ENCODE assay signal across 27 cellular contexts in the genomic region with DNA sequence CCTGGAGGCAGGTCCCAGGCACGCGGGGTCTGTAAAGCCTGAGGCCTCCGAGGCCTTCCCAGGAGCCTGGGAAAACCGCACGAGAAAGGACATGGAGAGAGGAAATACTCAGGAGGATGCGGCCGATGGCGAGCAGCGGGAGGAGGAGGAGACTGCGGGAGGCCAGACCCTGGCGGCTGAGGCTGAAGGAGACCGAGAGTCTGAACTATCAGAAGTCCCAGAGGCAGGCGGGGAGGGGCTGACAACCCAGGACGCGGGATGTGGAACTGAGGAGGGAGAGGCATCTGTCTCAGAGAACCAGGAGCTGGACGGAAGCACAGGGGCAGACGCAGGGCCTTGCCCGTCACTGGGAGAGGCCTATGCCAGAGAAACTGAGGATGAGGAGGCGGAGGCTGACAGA. TPM values are rescaled to one million over a fixed set of nuclear protein-coding genes. Genes with fewer than 3 reads are reported as not detected.
DNase-seq lines count a peak whose midpoint lies in the region; ATAC-seq, FAIRE-seq and TF ChIP-seq lines count a peak whose summit lies in the region.
"Had no signal": no experiment of that assay in that cellular context is flagged by ENCODE, and none has a peak within 500 bp of the region (broad histone marks: within the 10 kb centered on the region; RNA-seq: fewer than 3 reads in every experiment).

No MANE protein-coding gene starts in this region.

- H3K27me3 Mint-ChIP-seq in activated CD4-positive, alpha-beta T cell treated with anti-CD3 and anti-CD28 coated beads, Interleukin-2, amount 10 ng/mL, durations not matched to agents 24 days and 14 days, result no peaks in the 10 kb centered on the region
- H3K27me3 Mint-ChIP-seq in neural progenitor cell (ENCODE audit: insufficient read depth, low read depth), result peaks cover 19% of the 10 kb centered on the region
- H3K27me3 Mint-ChIP-seq: IgD-negative memory B cell had no signal

- H3K4me1 Mint-ChIP-seq in activated CD4-positive, alpha-beta T cell treated with anti-CD3 and anti-CD28 coated beads, Interleukin-2, amount 10 ng/mL, durations not matched to agents 24 days and 14 days, result peaks cover 53% of the 10 kb centered on the region
- H3K4me1 Mint-ChIP-seq in neural progenitor cell, result peaks cover 5% of the 10 kb centered on the region

- no peak for DNase-seq in activated CD4-positive, alpha-beta T cell treated with anti-CD3 and anti-CD28 coated beads, Interleukin-2, amount 10 ng/mL, durations not matched to agents 24 days and 14 days
- DNase-seq in activated CD4-positive, alpha-beta T cell treated with anti-CD3 and anti-CD28 coated beads for 4 hours, result no peak
- peak; percentile 39 for DNase-seq in ELF-1 (ENCODE audit: low read depth, low spot score)
- no peak for DNase-seq in K562 (ENCODE audit: extremely low read depth in 1 of 4, low spot score in 3 of 4)
- no peak for DNase-seq in neural progenitor cell (ENCODE audit: low spot score)
- DNase-seq in stomach, result no peak
- DNase-seq: activated CD4-positive, CD25-positive, alpha-beta regulatory T cell; activated CD8-positive, alpha-beta memory T cell treated with anti-CD3 and anti-CD28 coated beads, Interleukin-2, amount 50 U/mL, for 48 hours; activated naive CD4-positive, alpha-beta T cell treated with Interleukin-2 at 50 U/mL for 16 hours; DMS53; head of caudate nucleus; lower lobe of right lung; NCI-H1694 treated with DMSO at 0.1 percent for 48 hours; NCI-H2227 treated with DMSO at 0.1 percent for 48 hours; PC-9; stimulated activated CD4-positive, alpha-beta T cell treated with anti-CD3 and anti-CD28 coated beads, Interleukin-4, amount 100 ng/mL, for 1 hour; substantia nigra had no signal

- no TSS peak for BruUV-seq in K562 (replicated peaks; lab: Mats Ljungman, UMichigan)

- H3K27ac Mint-ChIP-seq in activated CD4-positive, alpha-beta T cell treated with anti-CD3 and anti-CD28 coated beads, Interleukin-2, amount 10 ng/mL, durations not matched to agents 24 days and 14 days, result peak overlapping the region; percentile 98
- peak overlapping the region; percentile 13 for H3K27ac Mint-ChIP-seq in neural progenitor cell

- no peak for ATAC-seq in K562
- ATAC-seq in HG03342 (IDR thresholded peaks at IDR 0.05; ENCODE audit: unreplicated experiment), result no peak
- ATAC-seq in HG03442 (IDR thresholded peaks at IDR 0.05; ENCODE audit: unreplicated experiment), result no peak
- ATAC-seq: lower lobe of right lung had no signal

- no peaks in the 10 kb centered on the region; the same call in 2 of the 3 replicates for H3K79me2 ChIP-seq in K562 (ENCODE audit: control insufficient read depth, insufficient read depth, low read length)
- H3K79me2 ChIP-seq in neural progenitor cell (ENCODE audit: low read depth), result no peaks in the 10 kb centered on the region

- no peak for TF ChIP-seq POLR2A in K562 (conservative IDR thresholded peaks at IDR 0.05)
- TF ChIP-seq POLR2A in stomach (IDR thresholded peaks at IDR 0.05), result no peak

- H3K4me2 ChIP-seq in K562 (ENCODE audit: insufficient read depth, low read length) (no peak overlapping the region), neural progenitor cell (no peak overlapping the region)
- H3K4me2 ChIP-seq: PC-9 had no signal

- WGBS in K562 (ENCODE audit: insufficient coverage, low coverage, missing lambda C conversion rate), result 61% methylated on average over 18 of the region's 19 CpGs
- WGBS in stomach, 5 donors, result 75 to 84% (median 84%) methylated on average over 19 of the region's 19 CpGs

- no peak for TF ChIP-seq EP300 in K562 (IDR thresholded peaks at IDR 0.05; ENCODE audit: low read length)
- TF ChIP-seq EP300 in stomach (IDR thresholded peaks at IDR 0.05), result no peak

- FAIRE-seq in K562 (lab: Jason Lieb, UNC), result no peak
- FAIRE-seq: colon, GM12891 had no signal

- H3K4me1 ChIP-seq in K562 (replicated peaks in 1 of 2; ENCODE audit: control insufficient read depth in 2 of 2, insufficient read depth in 2 of 2, low read length in 2 of 2) (peaks cover 13 to 52% of the 10 kb centered on the region in 2 experiments), neural progenitor cell (no peaks in the 10 kb centered on the region), stomach (peaks cover 0 to 28% (median 7%) of the 10 kb centered on the region in 4 donors)
- H3K4me1 ChIP-seq: vagina had no signal

- no peaks in the 10 kb centered on the region for H4K20me1 ChIP-seq in K562 (replicated peaks; ENCODE audit: control insufficient read depth, insufficient read depth, low read length)
- H4K20me1 ChIP-seq in neural progenitor cell (ENCODE audit: low read depth), result no peaks in the 10 kb centered on the region

- H3K36me3 ChIP-seq in K562 (ENCODE audit: control insufficient read depth, insufficient read depth, low read length) (no peaks in the 10 kb centered on the region), neural progenitor cell (no peaks in the 10 kb centered on the region), stomach (peaks cover 0 to 7% (median 0%) of the 10 kb centered on the region in 4 donors)
- H3K36me3 ChIP-seq: lower lobe of right lung, vagina had no signal

- CTCF ChIA-PET in K562 (lab: Yijun Ruan, JAX; ENCODE audit: low intra/inter-chr PET ratio), result no interaction called here

- H3K36me3 Mint-ChIP-seq in activated CD4-positive, alpha-beta T cell treated with anti-CD3 and anti-CD28 coated beads, Interleukin-2, amount 10 ng/mL, durations not matched to agents 24 days and 14 days (ENCODE audit: low read depth), result peaks cover 8% of the 10 kb centered on the region
- H3K36me3 Mint-ChIP-seq in neural progenitor cell, result no peaks in the 10 kb centered on the region

- no peak for TF ChIP-seq RAD21 in K562 (CRISPR knock-in tag; conservative IDR thresholded peaks at IDR 0.05 in 1 of 2, IDR thresholded peaks at IDR 0.05 in 1 of 2)

- no peak overlapping the region for H2AFZ ChIP-seq in K562 (ENCODE audit: low read depth, low read length)
- no peak overlapping the region for H2AFZ ChIP-seq in neural progenitor cell (replicated peaks)
- H2AFZ ChIP-seq: PC-9 had no signal

- in situ Hi-C loops in K562 (cut with MboI), result loop anchor here (25.0 kb wide), 1 partner anchor 1715 kb away; no protein-coding TSS in a partner anchor

- H3K27ac ChIP-seq in K562 (ENCODE audit: extremely low read depth, low read depth, low read length) (no peak overlapping the region), neural progenitor cell (no peak overlapping the region), stomach (no peak overlapping the region)
- H3K27ac ChIP-seq: lower lobe of right lung, PC-9, vagina had no signal

- H3K4me3 ChIP-seq in K562 (no peak overlapping the region), neural progenitor cell (no peak overlapping the region), stomach (no peak overlapping the region)
- H3K4me3 ChIP-seq: lower lobe of right lung, PC-9, vagina had no signal

- peaks cover 0 to 8% of the 10 kb centered on the region in 2 experiments; a peak in 1 of 5 replicates for H3K27me3 ChIP-seq in K562 (ENCODE audit: control insufficient read depth in 2 of 2, insufficient read depth in 2 of 2, low read length in 2 of 2)
- H3K27me3 ChIP-seq in neural progenitor cell, result no peaks in the 10 kb centered on the region
- no peaks in the 10 kb centered on the region for H3K27me3 ChIP-seq in stomach
- H3K27me3 ChIP-seq: vagina had no signal

- H3K9me3 ChIP-seq in K562 (replicated peaks; ENCODE audit: control insufficient read depth, insufficient read depth, low read depth, low read length) (no peaks in the 10 kb centered on the region), neural progenitor cell (ENCODE audit: low read depth) (no peaks in the 10 kb centered on the region), stomach (no peaks in the 10 kb centered on the region)
- H3K9me3 ChIP-seq: lower lobe of right lung, vagina had no signal

- intact Hi-C loops in activated CD4-positive, alpha-beta T cell treated with anti-CD3 and anti-CD28 coated beads, Interleukin-2, amount 10 ng/mL, durations not matched to agents 24 days and 14 days (cut with micrococcal nuclease), result no loop called here
- intact Hi-C loops in K562 (cut with micrococcal nuclease) (no loop called here), stomach (cut with DNase I; ENCODE audit: low total_unique reads) (no loop called here)

- no peak overlapping the region for H3K4me3 Mint-ChIP-seq in activated CD4-positive, alpha-beta T cell treated with anti-CD3 and anti-CD28 coated beads, Interleukin-2, amount 10 ng/mL, durations not matched to agents 24 days and 14 days
- peak overlapping the region; percentile 74 for H3K4me3 Mint-ChIP-seq in neural progenitor cell

- H3K9me1 ChIP-seq in K562 (ENCODE audit: control insufficient read depth, insufficient read depth, low read length), result no peaks in the 10 kb centered on the region

- no peak for TF ChIP-seq CTCF in K562 (IDR thresholded peaks at IDR 0.05 in 2 of 3, conservative IDR thresholded peaks at IDR 0.05 in 1 of 3; ENCODE audit: insufficient read depth in 2 of 3, low read depth in 1 of 3, low read length in 3 of 3)
- TF ChIP-seq CTCF in neural progenitor cell (IDR thresholded peaks at IDR 0.05), result no peak
- no peak for TF ChIP-seq CTCF in stomach (IDR thresholded peaks at IDR 0.05)

- POLR2A ChIA-PET in K562 (lab: Yijun Ruan, JAX), result no interaction called here

- no peaks in the 10 kb centered on the region for H3K9me3 Mint-ChIP-seq in activated CD4-positive, alpha-beta T cell treated with anti-CD3 and anti-CD28 coated beads, Interleukin-2, amount 10 ng/mL, durations not matched to agents 24 days and 14 days
- no peaks in the 10 kb centered on the region for H3K9me3 Mint-ChIP-seq in neural progenitor cell
- H3K9me3 Mint-ChIP-seq: IgD-negative memory B cell had no signal

- no peaks in the 10 kb centered on the region for H3F3A ChIP-seq in neural progenitor cell (ENCODE audit: low read depth)

- H3K9ac ChIP-seq in K562 (ENCODE audit: insufficient read depth in 1 of 2, low read depth in 2 of 2, low read length in 2 of 2) (peak overlapping the region in 1 of 2 experiments; percentile 74; a peak in 2 of 4 replicates), neural progenitor cell (peak overlapping the region; percentile 32)

RNA-seq across cellular contexts. Expression of a gene that starts 2.4 kb away (rescaled TPM):
- total RNA-seq in activated CD4-positive, alpha-beta T cell treated with anti-CD3 and anti-CD28 coated beads, Interleukin-2, amount 10 ng/mL, durations not matched to agents 24 days and 14 days, result 4.0 and 4.1 TPM in 2 replicates
- 0.95 and 1.1 TPM in 2 replicates for total RNA-seq in K562 (2011; cell fraction: chromatin; rRNA removed; ENCODE audit: low replicate concordance)
- 0.83 and 1.6 TPM in 2 replicates for total RNA-seq in K562 (2011; cell fraction: nucleolus; rRNA removed)
- total RNA-seq in K562 (2011; cell fraction: nucleoplasm; rRNA removed), result 2.0 and 2.8 TPM in 2 replicates
- total RNA-seq in K562 (2014; rRNA removed) (3.6 and 3.8 TPM in 2 replicates), K562 (2014; rRNA removed; fragmentation: Illumina TruSeq; extraction: Trizol) (0.25 and 0.32 TPM in 2 replicates), K562 (2015; rRNA removed; fragmentation: Illumina TruSeq; extraction: Trizol) (1.9 and 2.3 TPM in 2 replicates), K562 (2021) (3.2 and 4.3 TPM in 2 replicates), neural progenitor cell (ENCODE audit: low replicate concordance) (0.15 TPM in 1 of 2 replicates, not detected in the other), stomach (10 to 100 TPM in 1 of 5 donors, 1 to 10 TPM in 2, not detected in 2; 1.1 to 86.9 (median 1.2) TPM)
- polyA plus RNA-seq in K562 (2011; rRNA removed) (0.67 and 2.0 TPM in 2 replicates), K562 (2014; fragmentation: Illumina TruSeq; extraction: Trizol) (3.8 and 7.3 TPM in 2 replicates), K562 (2014; fragmentation: Nextera tagmentation; extraction: Ambion mirVana) (under 1 TPM in 1 of 2 experiments, not detected in 1; 0.08 TPM), K562 (2014; rRNA removed) (4.2 and 6.1 TPM in 2 replicates), stomach (1 to 10 TPM in 1 of 3 donors, under 1 TPM in 2; 0.83 to 1.5 (median 0.92) TPM)
- polyA plus RNA-seq in K562 (2011; cell fraction: cytosol; rRNA removed), result 1.3 and 1.8 TPM in 2 replicates
- polyA plus RNA-seq in K562 (2011; cell fraction: nucleus; rRNA removed), result 1.6 and 2.0 TPM in 2 replicates
- polyA plus RNA-seq in K562 (2012), result 10.4 and 17.7 TPM in 2 replicates
- polyA minus RNA-seq in K562 (2011; rRNA and poly(A)+ RNA removed), result 0.46 and 1.0 TPM in 2 replicates
- polyA minus RNA-seq in K562 (2011; cell fraction: cytosol; rRNA and poly(A)+ RNA removed), result 1.1 and 4.8 TPM in 2 replicates
- polyA minus RNA-seq in K562 (2011; cell fraction: nucleus; rRNA and poly(A)+ RNA removed), result 0.27 and 0.67 TPM in 2 replicates
- total RNA-seq: A172 had no signal
- polyA plus RNA-seq: BJ had no signal

RNA-seq across cellular contexts. Expression of a gene that starts 5.0 kb away (rescaled TPM):
- 26.1 and 27.7 TPM in 2 replicates for total RNA-seq in activated CD4-positive, alpha-beta T cell treated with anti-CD3 and anti-CD28 coated beads, Interleukin-2, amount 10 ng/mL, durations not matched to agents 24 days and 14 days
- 22.3 and 64.5 TPM in 2 replicates for total RNA-seq in K562 (2011; cell fraction: chromatin; rRNA removed; ENCODE audit: low replicate concordance)
- total RNA-seq in K562 (2011; cell fraction: nucleolus; rRNA removed), result 58.5 and 75.0 TPM in 2 replicates
- total RNA-seq in K562 (2011; cell fraction: nucleoplasm; rRNA removed), result 42.4 and 43.9 TPM in 2 replicates
- total RNA-seq in K562 (2014; rRNA removed) (11.0 and 11.1 TPM in 2 replicates), K562 (2014; rRNA removed; fragmentation: Illumina TruSeq; extraction: Trizol) (4.5 and 5.6 TPM in 2 replicates), K562 (2015; rRNA removed; fragmentation: Illumina TruSeq; extraction: Trizol) (11.6 and 11.9 TPM in 2 replicates), K562 (2021) (27.1 and 31.9 TPM in 2 replicates), neural progenitor cell (ENCODE audit: low replicate concordance) (4.4 and 21.2 TPM in 2 replicates), stomach (10 to 100 TPM; 10.5 to 55.6 (median 22.8) TPM)
- polyA plus RNA-seq in K562 (2011; rRNA removed) (12.5 and 24.8 TPM in 2 replicates), K562 (2014; fragmentation: Illumina TruSeq; extraction: Trizol) (20.9 and 30.5 TPM in 2 replicates), K562 (2014; fragmentation: Nextera tagmentation; extraction: Ambion mirVana) (1 to 10 TPM; 2.5 to 3.1 TPM), K562 (2014; rRNA removed) (12.7 and 19.9 TPM in 2 replicates), stomach (10 to 100 TPM in 2 of 3 donors, 1 to 10 TPM in 1; 6.6 to 25.0 (median 10.8) TPM)
- polyA plus RNA-seq in K562 (2011; cell fraction: cytosol; rRNA removed), result 24.2 and 33.1 TPM in 2 replicates
- 64.4 and 76.3 TPM in 2 replicates for polyA plus RNA-seq in K562 (2011; cell fraction: nucleus; rRNA removed)
- polyA plus RNA-seq in K562 (2012), result 33.2 and 44.8 TPM in 2 replicates
- 12.0 and 15.9 TPM in 2 replicates for polyA minus RNA-seq in K562 (2011; rRNA and poly(A)+ RNA removed)
- 8.6 and 11.5 TPM in 2 replicates for polyA minus RNA-seq in K562 (2011; cell fraction: cytosol; rRNA and poly(A)+ RNA removed)
- polyA minus RNA-seq in K562 (2011; cell fraction: nucleus; rRNA and poly(A)+ RNA removed), result 12.5 and 19.0 TPM in 2 replicates

RNA-seq across cellular contexts. Expression of a gene that starts 9.8 kb away (rescaled TPM):
- not detected in 2 replicates for total RNA-seq in activated CD4-positive, alpha-beta T cell treated with anti-CD3 and anti-CD28 coated beads, Interleukin-2, amount 10 ng/mL, durations not matched to agents 24 days and 14 days
- not detected in 2 replicates for total RNA-seq in K562 (2011; cell fraction: chromatin; rRNA removed; ENCODE audit: low replicate concordance)
- total RNA-seq in K562 (2011; cell fraction: nucleolus; rRNA removed), result not detected in 2 replicates
- not detected in 2 replicates for total RNA-seq in K562 (2011; cell fraction: nucleoplasm; rRNA removed)
- total RNA-seq in K562 (2014; rRNA removed) (not detected in 2 replicates), K562 (2014; rRNA removed; fragmentation: Illumina TruSeq; extraction: Trizol) (not detected in 2 replicates), K562 (2015; rRNA removed; fragmentation: Illumina TruSeq; extraction: Trizol) (not detected in 2 replicates), K562 (2021) (not detected in 2 replicates), neural progenitor cell (ENCODE audit: low replicate concordance) (not detected in 2 replicates), stomach (not detected)
- polyA plus RNA-seq in K562 (2011; rRNA removed) (not detected in 2 replicates), K562 (2014; fragmentation: Illumina TruSeq; extraction: Trizol) (not detected in 2 replicates), K562 (2014; fragmentation: Nextera tagmentation; extraction: Ambion mirVana) (not detected), K562 (2014; rRNA removed) (not detected in 2 replicates), stomach (under 1 TPM in 1 of 3 donors, not detected in 2; 0.20 TPM)
- not detected in 2 replicates for polyA plus RNA-seq in K562 (2011; cell fraction: cytosol; rRNA removed)
- not detected in 2 replicates for polyA plus RNA-seq in K562 (2011; cell fraction: nucleus; rRNA removed)
- not detected in 2 replicates for polyA plus RNA-seq in K562 (2012)
- not detected in 2 replicates for polyA minus RNA-seq in K562 (2011; rRNA and poly(A)+ RNA removed)
- not detected in 2 replicates for polyA minus RNA-seq in K562 (2011; cell fraction: cytosol; rRNA and poly(A)+ RNA removed)
- polyA minus RNA-seq in K562 (2011; cell fraction: nucleus; rRNA and poly(A)+ RNA removed), result not detected in 2 replicates
- total RNA-seq: A172; PC-9; posterior vena cava; T-helper 2 cell treated with Interferon-gamma antibody and Interleukin-4, amounts not matched to agents 100 ng/mL and 5 ng/mL, for 36 hours; vagina had no signal
- polyA plus RNA-seq: BJ, IgD-negative memory B cell had no signal

RNA-seq across cellular contexts. Expression of a gene that starts 24.7 kb away (rescaled TPM):
- total RNA-seq in activated CD4-positive, alpha-beta T cell treated with anti-CD3 and anti-CD28 coated beads, Interleukin-2, amount 10 ng/mL, durations not matched to agents 24 days and 14 days, result not detected in 2 replicates
- total RNA-seq in K562 (2011; cell fraction: chromatin; rRNA removed; ENCODE audit: low replicate concordance), result not detected in 2 replicates
- total RNA-seq in K562 (2011; cell fraction: nucleolus; rRNA removed), result not detected in 2 replicates
- total RNA-seq in K562 (2011; cell fraction: nucleoplasm; rRNA removed), result not detected in 2 replicates
- total RNA-seq in K562 (2014; rRNA removed) (not detected in 2 replicates), K562 (2014; rRNA removed; fragmentation: Illumina TruSeq; extraction: Trizol) (not detected in 2 replicates), K562 (2015; rRNA removed; fragmentation: Illumina TruSeq; extraction: Trizol) (not detected in 2 replicates), K562 (2021) (not detected in 2 replicates), neural progenitor cell (ENCODE audit: low replicate concordance) (not detected in 2 replicates), stomach (not detected)
- polyA plus RNA-seq in K562 (2011; rRNA removed) (not detected in 2 replicates), K562 (2014; fragmentation: Illumina TruSeq; extraction: Trizol) (not detected in 2 replicates), K562 (2014; fragmentation: Nextera tagmentation; extraction: Ambion mirVana) (under 1 TPM in 1 of 2 experiments, not detected in 1; 0.07 TPM), K562 (2014; rRNA removed) (not detected in 2 replicates), stomach (under 1 TPM in 1 of 3 donors, not detected in 2; 0.28 TPM)
- polyA plus RNA-seq in K562 (2011; cell fraction: cytosol; rRNA removed), result not detected in 2 replicates
- not detected in 2 replicates for polyA plus RNA-seq in K562 (2011; cell fraction: nucleus; rRNA removed)
- polyA plus RNA-seq in K562 (2012), result not detected in 2 replicates
- not detected in 2 replicates for polyA minus RNA-seq in K562 (2011; rRNA and poly(A)+ RNA removed)
- not detected in 2 replicates for polyA minus RNA-seq in K562 (2011; cell fraction: cytosol; rRNA and poly(A)+ RNA removed)
- polyA minus RNA-seq in K562 (2011; cell fraction: nucleus; rRNA and poly(A)+ RNA removed), result not detected in 2 replicates
- total RNA-seq: A172, PC-9, posterior vena cava, vagina had no signal
- polyA plus RNA-seq: BJ had no signal

RNA-seq across cellular contexts. Expression of a gene that starts 41.9 kb away (rescaled TPM):
- not detected in 2 replicates for total RNA-seq in activated CD4-positive, alpha-beta T cell treated with anti-CD3 and anti-CD28 coated beads, Interleukin-2, amount 10 ng/mL, durations not matched to agents 24 days and 14 days
- total RNA-seq in K562 (2011; cell fraction: chromatin; rRNA removed; ENCODE audit: low replicate concordance), result 0.07 TPM in 1 of 2 replicates, not detected in the other
- under 0.01 TPM in 2 replicates for total RNA-seq in K562 (2011; cell fraction: nucleolus; rRNA removed)
- 0.15 TPM in 1 of 2 replicates, not detected in the other for total RNA-seq in K562 (2011; cell fraction: nucleoplasm; rRNA removed)
- 0.27 and 0.86 TPM in 2 replicates for total RNA-seq in K562 (2014; rRNA removed)
- 0.07 TPM in 1 of 2 replicates, not detected in the other for total RNA-seq in K562 (2014; rRNA removed; fragmentation: Illumina TruSeq; extraction: Trizol)
- 0.40 and 0.64 TPM in 2 replicates for total RNA-seq in K562 (2015; rRNA removed; fragmentation: Illumina TruSeq; extraction: Trizol)
- 0.56 and 1.5 TPM in 2 replicates for total RNA-seq in K562 (2021)
- 0.11 and 0.34 TPM in 2 replicates for polyA plus RNA-seq in K562 (2011; rRNA removed)
- polyA plus RNA-seq in K562 (2011; cell fraction: cytosol; rRNA removed), result 0.03 and 0.06 TPM in 2 replicates
- not detected in 2 replicates for polyA plus RNA-seq in K562 (2011; cell fraction: nucleus; rRNA removed)
- 0.39 and 35.5 TPM in 2 replicates for polyA plus RNA-seq in K562 (2012)
- 0.08 and 1.00 TPM in 2 replicates for polyA plus RNA-seq in K562 (2014; fragmentation: Illumina TruSeq; extraction: Trizol)
- under 1 TPM; 0.08 to 0.21 TPM for polyA plus RNA-seq in K562 (2014; fragmentation: Nextera tagmentation; extraction: Ambion mirVana)
- 0.09 and 0.34 TPM in 2 replicates for polyA plus RNA-seq in K562 (2014; rRNA removed)
- 0.03 TPM in 1 of 2 replicates, not detected in the other for polyA minus RNA-seq in K562 (2011; rRNA and poly(A)+ RNA removed)
- not detected in 2 replicates for polyA minus RNA-seq in K562 (2011; cell fraction: cytosol; rRNA and poly(A)+ RNA removed)
- polyA minus RNA-seq in K562 (2011; cell fraction: nucleus; rRNA and poly(A)+ RNA removed), result not detected in 2 replicates
- total RNA-seq in neural progenitor cell (ENCODE audit: low replicate concordance), result 0.03 TPM in 1 of 2 replicates, not detected in the other
- 100 to 1,000 TPM in 1 of 5 donors, 10 to 100 TPM in 3, 1 to 10 TPM in 1; 4.2 to 251 (median 14.0) TPM for total RNA-seq in stomach
- 100 to 1,000 TPM; 123 to 239 (median 126) TPM for polyA plus RNA-seq in stomach
- total RNA-seq: T-helper 2 cell treated with Interferon-gamma antibody and Interleukin-4, amounts not matched to agents 100 ng/mL and 5 ng/mL, for 36 hours had no signal
- polyA plus RNA-seq: IgD-negative memory B cell had no signal
